In genomic region chr22:37077802-37078448, GRCh38 we compare ENCODE assay signal across 8 cellular contexts. TPM values are rescaled to one million over a fixed set of nuclear protein-coding genes. Genes with fewer than 3 reads are reported as not detected.
A peak's percentile ranks its signal among the peaks of the same experiment; 100 is the strongest.
DNase-seq lines count a peak whose midpoint lies in the region; ATAC-seq and TF ChIP-seq lines count a peak whose summit lies in the region.

No MANE protein-coding gene starts in this region.

- no peaks in the 10 kb centered on the region for H3K9me3 ChIP-seq in body of pancreas

- intact Hi-C loops in body of pancreas (cut with DNase I): no loop called here

- H3K4me3 ChIP-seq in body of pancreas: no peak overlapping the region
- no peak overlapping the region for H3K4me3 ChIP-seq in kidney epithelial cell (ENCODE audit: low read depth, low read length)

- ATAC-seq in body of pancreas: no peak
- no peak for ATAC-seq in HG02610 (IDR thresholded peaks at IDR 0.05; ENCODE audit: unreplicated experiment)
- no peak for ATAC-seq in HG02678 (IDR thresholded peaks at IDR 0.05; ENCODE audit: unreplicated experiment)

- H3K27me3 ChIP-seq in body of pancreas (no peaks in the 10 kb centered on the region), kidney epithelial cell (ENCODE audit: control insufficient read depth, insufficient read depth, low read length) (peaks cover 32% of the 10 kb centered on the region)

- 16 to 19% methylated on average over 14 to 15 of the region's 15 CpGs for WGBS in body of pancreas, 2 donors

- no peak overlapping the region for H3K27ac ChIP-seq in VCaP
- H3K27ac ChIP-seq in body of pancreas: no peak overlapping the region

- no peaks in the 10 kb centered on the region for H3K4me1 ChIP-seq in body of pancreas

- no peaks in the 10 kb centered on the region for H3K36me3 ChIP-seq in body of pancreas (replicated peaks in 1 of 2; ENCODE audit: insufficient read depth in 1 of 2, low read depth in 2 of 2)
- H3K36me3 ChIP-seq in kidney epithelial cell (ENCODE audit: control insufficient read depth, insufficient read depth, low read length): no peaks in the 10 kb centered on the region

- no peak for TF ChIP-seq POLR2A in body of pancreas (IDR thresholded peaks at IDR 0.05)

- DNase-seq in CMK (ENCODE audit: low read depth) (peak; percentile 36), HT1080 (ENCODE audit: low read depth) (peak; percentile 32), body of pancreas (peak; percentile 38 to 64 (median 52)), kidney epithelial cell (ENCODE audit: low read depth) (no peak)
- DNase-seq in stimulated activated CD4-positive, alpha-beta T cell treated with anti-CD3 and anti-CD28 coated beads, TNF-alpha, amount 100 ng/mL, for 24 hours (ENCODE audit: low read depth in 3 of 3): peak; percentile 76 to 87 (median 81)

- TF ChIP-seq CTCF in VCaP (conservative IDR thresholded peaks at IDR 0.05) (peak; percentile 94), body of pancreas (IDR thresholded peaks at IDR 0.05) (peak; percentile 63 to 90 (median 71)), kidney epithelial cell (IDR thresholded peaks at IDR 0.05; ENCODE audit: insufficient read depth, low read length, poor library complexity, severe bottlenecking) (peak; percentile 99)

RNA-seq across cellular contexts. Expression of gene KCTD17, which starts 26.4 kb away (rescaled TPM):
- 32.3 and 36.4 TPM in 2 replicates for total RNA-seq in HT1080 (2014; rRNA removed; shearing (Covaris generic))
- 27.3 and 29.8 TPM in 2 replicates for polyA plus RNA-seq in HT1080 (2015; cell fraction: cytosol; rRNA removed)
- 28.9 and 31.2 TPM in 2 replicates for polyA plus RNA-seq in HT1080 (2015; cell fraction: nucleus; rRNA removed)
- 1 to 10 TPM; 3.6 to 8.3 TPM for total RNA-seq in body of pancreas
- 32.9 and 35.3 TPM in 2 replicates for total RNA-seq in kidney epithelial cell

RNA-seq across cellular contexts. Expression of gene TMPRSS6, which starts 31.6 kb away (rescaled TPM):
- total RNA-seq in HT1080 (2014; rRNA removed; shearing (Covaris generic)): 0.11 TPM in 1 of 2 replicates, not detected in the other
- not detected in 2 replicates for polyA plus RNA-seq in HT1080 (2015; cell fraction: cytosol; rRNA removed)
- polyA plus RNA-seq in HT1080 (2015; cell fraction: nucleus; rRNA removed): not detected in 2 replicates
- total RNA-seq in body of pancreas (under 1 TPM; 0.33 to 0.52 TPM), kidney epithelial cell (not detected in 2 replicates)

RNA-seq across cellular contexts. Expression of gene MPST, which starts 58.4 kb away (rescaled TPM):
- 127 and 145 TPM in 2 replicates for total RNA-seq in HT1080 (2014; rRNA removed; shearing (Covaris generic))
- 61.3 and 70.5 TPM in 2 replicates for polyA plus RNA-seq in HT1080 (2015; cell fraction: cytosol; rRNA removed)
- polyA plus RNA-seq in HT1080 (2015; cell fraction: nucleus; rRNA removed): 35.9 TPM in 2 replicates
- total RNA-seq in body of pancreas (100 to 1,000 TPM; 173 TPM), kidney epithelial cell (186 and 219 TPM in 2 replicates)

RNA-seq across cellular contexts. Expression of gene TST, which starts 58.7 kb away (rescaled TPM):
- total RNA-seq in HT1080 (2014; rRNA removed; shearing (Covaris generic)): 15.9 and 21.3 TPM in 2 replicates
- 13.0 and 15.3 TPM in 2 replicates for polyA plus RNA-seq in HT1080 (2015; cell fraction: cytosol; rRNA removed)
- 9.8 and 9.9 TPM in 2 replicates for polyA plus RNA-seq in HT1080 (2015; cell fraction: nucleus; rRNA removed)
- total RNA-seq in body of pancreas: 10 to 100 TPM; 73.8 to 91.1 TPM
- 49.2 and 64.3 TPM in 2 replicates for total RNA-seq in kidney epithelial cell
